ENCODE assay signal across 9 cellular contexts in genomic region chr10:93746844-93747284, GRCh38. TPM values are rescaled to one million over a fixed set of nuclear protein-coding genes. Genes with fewer than 3 reads are reported as not detected.
A peak's percentile ranks its signal among the peaks of the same experiment; 100 is the strongest.
DNase-seq lines count a peak whose midpoint lies in the region; ATAC-seq and TF ChIP-seq lines count a peak whose summit lies in the region.
"Had no signal": no experiment of that assay in that cellular context is flagged by ENCODE, and none has a peak within 500 bp of the region (broad histone marks: within the 10 kb centered on the region; RNA-seq: fewer than 3 reads in every experiment).

No MANE protein-coding gene starts in this region.

- TF ChIP-seq POLR2A in prostate gland (IDR thresholded peaks at IDR 0.05) = no peak

- H3K9me3 ChIP-seq in SJCRH30 (replicated peaks) (no peaks in the 10 kb centered on the region), iPS DF 6.9 (ENCODE audit: control insufficient read depth, insufficient read depth, low read length) (no peaks in the 10 kb centered on the region), prostate gland (no peaks in the 10 kb centered on the region)
- H3K9me3 ChIP-seq: tibial artery had no signal

- no CpG with 5 or more reads among the region's 4 CpGs for WGBS in iPS DF 6.9 (ENCODE audit: insufficient coverage, insufficient read length)
- 44% methylated on average over 4 of the region's 4 CpGs for whole genome bisulfite sequencing in prostate gland

- peaks cover 12% of the 10 kb centered on the region for H3K4me1 ChIP-seq in SJCRH30
- peaks cover 9% of the 10 kb centered on the region; the same call in 1 of the 2 replicates for H3K4me1 ChIP-seq in iPS DF 6.9 (ENCODE audit: control insufficient read depth, insufficient read depth, low read length)
- H3K4me1 ChIP-seq in prostate gland (replicated peaks) = no peaks in the 10 kb centered on the region

- H3K27me3 ChIP-seq in SJCRH30 (no peaks in the 10 kb centered on the region), iPS DF 6.9 (ENCODE audit: control insufficient read depth, insufficient read depth, low read length) (no peaks in the 10 kb centered on the region), prostate gland (replicated peaks; ENCODE audit: insufficient read depth) (no peaks in the 10 kb centered on the region)
- H3K27me3 ChIP-seq: tibial artery had no signal

- intact Hi-C loops in prostate gland (cut with DNase I) = no loop called here

- H3K36me3 ChIP-seq in SJCRH30 = no peaks in the 10 kb centered on the region
- no peaks in the 10 kb centered on the region for H3K36me3 ChIP-seq in iPS DF 6.9 (ENCODE audit: control insufficient read depth, insufficient read depth, low read length)
- H3K36me3 ChIP-seq in prostate gland = no peaks in the 10 kb centered on the region
- H3K36me3 ChIP-seq: tibial artery had no signal

- peak; percentile 39 for ATAC-seq in GM21529 (IDR thresholded peaks at IDR 0.05; ENCODE audit: unreplicated experiment)
- no peak for ATAC-seq in HG03354 (IDR thresholded peaks at IDR 0.05; ENCODE audit: poor library complexity, severe bottlenecking, unreplicated experiment)
- no peak for ATAC-seq in GM18517 (IDR thresholded peaks at IDR 0.05; ENCODE audit: unreplicated experiment)

- no peak for TF ChIP-seq CTCF in prostate gland (IDR thresholded peaks at IDR 0.05)

- DNase-seq in AG08396 (ENCODE audit: low spot score) = peak; percentile 64
- peak; percentile 90 to 92 for DNase-seq in SJCRH30
- DNase-seq in iPS DF 6.9 (ENCODE audit: low read depth, low spot score) = peak; percentile 41
- no peak for DNase-seq in prostate gland (ENCODE audit: low spot score)
- DNase-seq in NK-92 treated with Interleukin-12 subunit alpha and Interleukin-12 subunit beta, amount 100 ng/mL, for 24 hours (lab: John Stamatoyannopoulos, UW) = no peak

- H3K27ac ChIP-seq in SJCRH30 (peak overlapping the region; percentile 78), iPS DF 6.9 (ENCODE audit: low read length) (no peak overlapping the region), prostate gland (no peak overlapping the region)

- H3K4me3 ChIP-seq in SJCRH30 (no peak overlapping the region), iPS DF 6.9 (ENCODE audit: low read length) (no peak overlapping the region), prostate gland (no peak overlapping the region)
- H3K4me3 ChIP-seq: tibial artery had no signal

RNA-seq across cellular contexts. Expression of gene LGI1, which starts 10.9 kb away (rescaled TPM):
- total RNA-seq in SJCRH30 (2014; rRNA removed; shearing (Covaris generic)) = not detected in 2 replicates
- under 1 TPM; 0.23 to 0.91 TPM for total RNA-seq in prostate gland

RNA-seq across cellular contexts. Expression of gene FRA10AC1, which starts 44.5 kb away (rescaled TPM):
- 9.1 and 12.3 TPM in 2 replicates for total RNA-seq in SJCRH30 (2014; rRNA removed; shearing (Covaris generic))
- total RNA-seq in prostate gland = 10 to 100 TPM; 10.5 to 11.4 TPM

Comparison
In these comparisons a context has a peak if more than half of its experiments do, and no peak if none do; other contexts are left out.
1. DNase-seq: peak in AG08396 (single experiment), SJCRH30 (2 of 2) and iPS DF 6.9 (single experiment); none in prostate gland (single experiment) and NK-92 treated with Interleukin-12 subunit alpha and Interleukin-12 subunit beta, amount 100 ng/mL, for 24 hours (single experiment).